Comparison of ENCODE assay signal across 10 cellular contexts in the genomic region with DNA sequence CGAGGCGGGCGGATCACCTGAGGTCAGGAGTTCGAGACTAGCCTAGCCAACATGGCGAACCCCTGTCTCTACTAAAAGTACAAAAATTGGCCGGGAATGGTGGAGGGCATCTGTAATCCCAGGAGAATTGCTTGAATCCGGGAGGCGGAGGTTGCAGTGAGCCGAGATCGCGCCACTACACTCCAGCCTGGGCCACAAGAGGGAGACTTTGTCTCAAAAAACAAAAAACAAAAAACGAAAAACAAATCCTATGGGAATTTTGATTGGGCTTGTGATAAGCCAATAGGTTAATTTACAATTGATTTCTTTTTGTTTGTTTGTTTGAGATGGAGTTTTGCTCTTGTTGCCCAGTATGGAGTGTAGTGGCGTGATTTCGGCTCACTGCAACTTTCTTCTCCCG. TPM values are rescaled to one million over a fixed set of nuclear protein-coding genes. Genes with fewer than 3 reads are reported as not detected.
DNase-seq lines count a peak whose midpoint lies in the region; ATAC-seq and TF ChIP-seq lines count a peak whose summit lies in the region.
"Had no signal": no experiment of that assay in that cellular context is flagged by ENCODE, and none has a peak within 500 bp of the region (broad histone marks: within the 10 kb centered on the region; RNA-seq: fewer than 3 reads in every experiment).

No MANE protein-coding gene starts in this region.

- no peaks in the 10 kb centered on the region for H3K27me3 ChIP-seq in RWPE2 (ENCODE audit: insufficient read depth, poor library complexity, severe bottlenecking)
- H3K27me3 ChIP-seq: vagina had no signal

- ATAC-seq in RWPE2 (ENCODE audit: low read depth) (peak; percentile 19; the same call in 1 of the 3 replicates), HG03354 (IDR thresholded peaks at IDR 0.05; ENCODE audit: poor library complexity, severe bottlenecking, unreplicated experiment) (no peak), GM21717 (IDR thresholded peaks at IDR 0.05; ENCODE audit: unreplicated experiment) (no peak)

- H3K9me3 ChIP-seq in RWPE2 (ENCODE audit: severe bottlenecking), result no peaks in the 10 kb centered on the region
- H3K9me3 ChIP-seq: vagina had no signal

- H3K27ac ChIP-seq in 22Rv1, result no peak overlapping the region
- H3K27ac ChIP-seq in RWPE2 (ENCODE audit: poor library complexity, severe bottlenecking), result no peak overlapping the region
- H3K27ac ChIP-seq: vagina had no signal

- peaks cover 14% of the 10 kb centered on the region for H3K4me1 ChIP-seq in RWPE2 (ENCODE audit: insufficient read depth, poor library complexity, severe bottlenecking)
- H3K4me1 ChIP-seq: vagina had no signal

- peak; percentile 21 for TF ChIP-seq CTCF in 22Rv1 (IDR thresholded peaks at IDR 0.05)
- TF ChIP-seq CTCF in RWPE2 (IDR thresholded peaks at IDR 0.05; ENCODE audit: poor library complexity, severe bottlenecking), result peak; percentile 81
- peak; percentile 53 for TF ChIP-seq CTCF in fibroblast of villous mesenchyme (IDR thresholded peaks at IDR 0.05; ENCODE audit: insufficient read depth, low read depth, low read length)

- H3K36me3 ChIP-seq in RWPE2 (ENCODE audit: low read depth), result no peaks in the 10 kb centered on the region
- H3K36me3 ChIP-seq: vagina had no signal

- H3K4me3 ChIP-seq in RWPE2 (ENCODE audit: severe bottlenecking) (peak overlapping the region; percentile 6), fibroblast of villous mesenchyme (ENCODE audit: low read depth, low read length) (peak overlapping the region; percentile 29)
- H3K4me3 ChIP-seq: vagina had no signal

- peak; percentile 87 for DNase-seq in ELF-1 (ENCODE audit: low read depth, low spot score)
- no peak for DNase-seq in RWPE2 (ENCODE audit: low spot score)
- DNase-seq in fibroblast of villous mesenchyme (ENCODE audit: low read depth), result peak; percentile 31
- DNase-seq in NCI-H2196 (lab: John Stamatoyannopoulos, UW; ENCODE audit: unreplicated experiment), result no peak
- DNase-seq in NCI-H774 (lab: John Stamatoyannopoulos, UW), result no peak
- DNase-seq: NCI-H446 treated with DMSO at 0.1 percent for 48 hours had no signal

RNA-seq across cellular contexts. Expression of gene TOGARAM2, which starts 24.2 kb away (rescaled TPM):
- under 0.01 and 0.43 TPM in 2 replicates for total RNA-seq in fibroblast of villous mesenchyme

Comparison
In these comparisons a context has a peak if more than half of its experiments do, and no peak if none do; other contexts are left out.
1. CTCF ChIP-seq: peak in every context shown above with its lines; median percentile 81 in RWPE2; 53 in fibroblast of villous mesenchyme; 21 in 22Rv1.
2. DNase-seq: peak in ELF-1 (single experiment) and fibroblast of villous mesenchyme (single experiment); none in RWPE2 (single experiment), NCI-H2196 (single experiment) and NCI-H774 (single experiment).